In the genomic region with DNA sequence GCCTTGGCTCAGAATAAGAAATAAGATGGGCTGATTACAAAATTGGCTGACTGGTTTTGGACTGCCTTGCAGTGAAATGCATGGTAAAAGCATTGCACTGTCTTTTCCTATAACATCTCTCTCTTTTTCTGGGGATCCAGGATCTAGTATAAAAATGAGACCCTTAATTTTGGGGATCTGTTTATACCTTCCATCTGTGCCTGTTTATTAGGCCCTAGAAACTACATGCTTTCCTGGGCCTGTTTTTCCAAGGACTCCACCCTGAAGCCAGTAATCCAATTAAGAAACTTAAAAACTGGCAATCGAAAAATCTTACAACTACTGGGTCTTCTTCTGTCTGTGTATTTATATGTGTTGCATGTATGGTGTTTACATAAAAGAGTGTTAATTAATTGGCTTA, we compare ENCODE assay signal across 31 cellular contexts. TPM values are rescaled to one million over a fixed set of nuclear protein-coding genes. Genes with fewer than 3 reads are reported as not detected.
"Had no signal": no experiment of that assay in that cellular context is flagged by ENCODE, and none has a peak within 500 bp of the region (broad histone marks: within the 10 kb centered on the region; RNA-seq: fewer than 3 reads in every experiment).

No MANE protein-coding gene starts in this region.

- H3K27me3 ChIP-seq: left lung, ovary, right atrium auricular region, right lobe of liver, tibial nerve, uterus had no signal

- DNase-seq: islet precursor cell; kidney glomerular epithelial cell; left cardiac atrium; left lung; midbrain; mucosa of descending colon; naive thymus-derived CD4-positive, alpha-beta T cell; ovary; right lobe of liver; stimulated activated CD4-positive, alpha-beta T cell treated with anti-CD3 and anti-CD28 coated beads, Interleukin-1b, Interleukin-23, amount 100 ng/mL, for 48 hours; stimulated activated CD4-positive, alpha-beta T cell treated with anti-CD3 and anti-CD28 coated beads, Interleukin-2, amount 100 ng/mL, for 48 hours; stimulated activated CD4-positive, alpha-beta T cell treated with anti-CD3 and anti-CD28 coated beads, Interleukin-4, amount 100 ng/mL, for 4 hours; stimulated activated CD8-positive, alpha-beta memory T cell treated with anti-CD3 and anti-CD28 coated beads, Interleukin-4, amount 100 ng/mL, for 48 hours; stimulated activated naive CD4-positive, alpha-beta T cell treated with Interleukin-2 at 50 U/mL for 16 hours; stimulated activated naive CD8-positive, alpha-beta T cell treated with anti-CD3 and anti-CD28 coated beads, Interleukin-15, amount 100 ng/mL, for 72 hours; substantia nigra; uterus had no signal

- H3K4me3 ChIP-seq: left lung, lung, mucosa of descending colon, ovary, right atrium auricular region, right lobe of liver, smooth muscle cell, tibial nerve, uterus had no signal

- H3K9me3 ChIP-seq: left lung, ovary, right lobe of liver had no signal

- H3K27ac ChIP-seq: left lung, ovary, right atrium auricular region, right lobe of liver, tibial nerve, uterus had no signal

- ATAC-seq: left cardiac atrium; left lung; mucosa of descending colon; naive thymus-derived CD4-positive, alpha-beta T cell; natural killer cell treated with Interleukin-12 subunit alpha and Interleukin-12 subunit beta and Interleukin-15 and Interleukin-18, amount 100 ng/mL, for 72 hours; right lobe of liver; stimulated activated memory B cell treated with anti-CD40 and anti-IgM and Interleukin-4, amounts not matched to agents 10 μg/mL and 1 μg/mL and 100 μg/mL, for 72 hours; stimulated activated naive CD8-positive, alpha-beta T cell treated with anti-CD3 and anti-CD28 coated beads, Interleukin-15, amount 100 ng/mL, for 72 hours had no signal

- H3K4me1 ChIP-seq: right atrium auricular region, right lobe of liver, tibial nerve, uterus had no signal

- H3K4me2 ChIP-seq: smooth muscle cell had no signal

- H3K36me3 ChIP-seq: left lung, ovary, right atrium auricular region, right lobe of liver, tibial nerve, uterus had no signal

RNA-seq across cellular contexts. Expression of gene HORMAD2, which starts 14.5 kb away (rescaled TPM):
- total RNA-seq: left cardiac atrium; mesenteric fat pad; mucosa of descending colon; myocyte; natural killer cell treated with Interleukin-12 subunit alpha and Interleukin-12 subunit beta and Interleukin-15 and Interleukin-18, amount 100 ng/mL, for 72 hours; omental fat pad; ovary; progenitor cell of endocrine pancreas; pulmonary artery endothelial cell; renal cortical epithelial cell; right atrium auricular region; skeletal muscle tissue; tibial nerve; ureter; uterus had no signal
- polyA plus RNA-seq: naive thymus-derived CD4-positive, alpha-beta T cell; ovary; smooth muscle cell had no signal
